In genomic region chr3:42652251-42652610, GRCh38 we compare ENCODE assay signal across 1 cellular context.
TF ChIP-seq lines count a peak whose summit lies in the region.

No MANE protein-coding gene starts in this region.

TF ChIP-seq in HEK293, 187 proteins besides CTCF, POLR2A, EP300 and RAD21 (continued from another document):
- TF ChIP-seq ZNF692 (tag by site-specific recombination; IDR thresholded peaks at IDR 0.05) = peak; percentile 93
- no peak for TF ChIP-seq ZSCAN4 (tag by site-specific recombination; IDR thresholded peaks at IDR 0.05)
